In the genomic region with DNA sequence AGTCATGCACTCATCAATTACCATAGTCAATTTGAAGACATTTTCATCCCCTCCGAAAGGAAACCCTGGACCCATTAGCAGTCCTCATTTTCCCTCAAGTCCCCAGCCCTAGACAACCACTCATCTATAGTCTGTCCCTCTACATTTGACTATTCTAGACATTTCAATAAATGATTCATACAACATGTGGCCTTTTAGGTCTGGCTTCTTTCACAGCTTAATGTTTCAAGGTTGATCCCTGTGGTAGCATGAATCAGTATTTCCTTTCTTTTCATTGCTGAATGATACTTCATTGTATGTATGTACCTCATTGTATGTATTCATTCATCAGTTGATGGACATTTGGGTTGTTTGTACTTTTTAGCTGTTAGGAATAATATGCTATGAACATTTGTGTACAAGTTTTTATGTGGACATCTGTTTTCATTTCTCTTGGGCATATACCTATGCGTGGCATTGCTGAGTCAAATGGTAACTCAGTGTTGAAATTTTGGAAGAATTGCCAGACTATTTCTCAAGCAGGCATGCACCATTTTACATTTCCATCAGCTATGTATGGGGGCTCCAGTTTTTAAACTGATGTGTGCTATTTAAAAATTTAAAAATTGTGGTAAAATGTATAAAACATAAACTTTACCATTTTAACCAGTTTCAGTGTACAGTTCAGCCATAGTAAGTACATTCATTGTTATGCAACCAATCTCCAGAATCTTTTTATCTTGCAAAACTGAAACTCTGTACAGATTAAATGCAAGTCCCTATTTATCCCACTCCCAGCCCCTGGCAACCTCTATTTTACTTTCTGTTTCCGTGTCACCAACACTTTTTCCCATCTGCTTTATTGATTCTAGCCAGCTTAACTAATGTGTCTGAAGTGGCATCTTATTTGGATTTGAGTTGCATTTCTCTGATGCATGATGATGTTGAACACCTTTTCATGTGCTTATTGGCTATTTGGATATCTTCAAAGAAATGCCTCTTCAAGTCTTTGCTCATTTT, we compare ENCODE assay signal across 18 cellular contexts. TPM values are rescaled to one million over a fixed set of nuclear protein-coding genes. Genes with fewer than 3 reads are reported as not detected.
DNase-seq lines count a peak whose midpoint lies in the region; ATAC-seq and TF ChIP-seq lines count a peak whose summit lies in the region.
"Had no signal": no experiment of that assay in that cellular context is flagged by ENCODE, and none has a peak within 500 bp of the region (broad histone marks: within the 10 kb centered on the region; RNA-seq: fewer than 3 reads in every experiment).

No MANE protein-coding gene starts in this region.

- no peaks in the 10 kb centered on the region for H3K9me3 Mint-ChIP-seq in MCF 10A (ENCODE audit: unreplicated experiment)
- H3K9me3 Mint-ChIP-seq in CD8-positive, alpha-beta T cell = peaks cover 5% of the 10 kb centered on the region

- peak; percentile 21 for DNase-seq in MCF 10A (ENCODE audit: unreplicated experiment)
- DNase-seq in breast epithelium (ENCODE audit: low spot score in 2 of 2) = no peak
- peak; percentile 60 for DNase-seq in SK-MEL-5 (ENCODE audit: low read depth, low spot score)
- no peak for DNase-seq in MM.1S
- no peak for DNase-seq in Karpas-422
- DNase-seq in NCI-H69 (lab: John Stamatoyannopoulos, UW) = no peak
- DNase-seq in CD8-positive, alpha-beta T cell = no peak
- DNase-seq: activated naive CD4-positive, alpha-beta T cell treated with anti-CD3 and anti-CD28 coated beads, Interleukin-2, amount 50 U/mL, for 16 hours; BE2C; MG63; naive B cell; retina; stimulated activated CD4-positive, alpha-beta T cell treated with anti-CD3 and anti-CD28 coated beads, Interleukin-4, amount 100 ng/mL, for 24 hours; stimulated activated naive B cell treated with anti-CD40 and anti-IgM and Interleukin-4, amounts not matched to agents 10 μg/mL and 1 μg/mL and 100 μg/mL, for 72 hours; T-helper 2 cell had no signal

- H3K4me3 Mint-ChIP-seq in MCF 10A (ENCODE audit: unreplicated experiment) = no peak overlapping the region
- no peak overlapping the region for H3K4me3 Mint-ChIP-seq in CD8-positive, alpha-beta T cell
- H3K4me3 Mint-ChIP-seq: dendritic cell treated with granulocyte-macrophage colony-stimulating factor and Interleukin-4, amounts not matched to agents 40 ng/mL and 50 ng/mL, for 4 days; naive B cell; stimulated activated naive B cell treated with anti-CD40 and anti-IgM and Interleukin-4, amounts not matched to agents 10 μg/mL and 1 μg/mL and 100 μg/mL, for 72 hours had no signal

- no peaks in the 10 kb centered on the region for H3K9me3 ChIP-seq in breast epithelium
- H3K9me3 ChIP-seq in MM.1S (replicated peaks; ENCODE audit: insufficient read depth, low read length) = no peaks in the 10 kb centered on the region
- H3K9me3 ChIP-seq in Karpas-422 (ENCODE audit: low read length) = no peaks in the 10 kb centered on the region
- H3K9me3 ChIP-seq in CD8-positive, alpha-beta T cell (ENCODE audit: low read length) = no peaks in the 10 kb centered on the region
- H3K9me3 ChIP-seq: BE2C, MG63 had no signal

- H3K36me3 Mint-ChIP-seq in MCF 10A (ENCODE audit: insufficient read depth, unreplicated experiment) = no peaks in the 10 kb centered on the region
- H3K36me3 Mint-ChIP-seq in CD8-positive, alpha-beta T cell = peaks cover 2% of the 10 kb centered on the region

- BruUV-seq in MCF 10A (replicated peaks; lab: Mats Ljungman, UMichigan) = no TSS peak

- H2AFZ ChIP-seq in MM.1S (ENCODE audit: low read length) (no peak overlapping the region), Karpas-422 (ENCODE audit: low read length) (no peak overlapping the region)

- no peaks in the 10 kb centered on the region for H3K27me3 ChIP-seq in breast epithelium
- no peaks in the 10 kb centered on the region for H3K27me3 ChIP-seq in MM.1S (replicated peaks; ENCODE audit: insufficient read depth, low read length)
- H3K27me3 ChIP-seq in Karpas-422 (ENCODE audit: low read length) = no peaks in the 10 kb centered on the region
- H3K27me3 ChIP-seq in CD8-positive, alpha-beta T cell (ENCODE audit: insufficient read depth, low read length) = no peaks in the 10 kb centered on the region
- H3K27me3 ChIP-seq: BE2C, MG63 had no signal

- H4K20me1 ChIP-seq in MM.1S (ENCODE audit: insufficient read depth, low read length) (no peaks in the 10 kb centered on the region), Karpas-422 (ENCODE audit: insufficient read depth, low read depth, low read length) (no peaks in the 10 kb centered on the region)

- no peaks in the 10 kb centered on the region for H3F3A ChIP-seq in MM.1S (ENCODE audit: insufficient read depth, low read length)

- H3K79me2 ChIP-seq in MM.1S (ENCODE audit: low read length) (no peaks in the 10 kb centered on the region), Karpas-422 (ENCODE audit: low read length) (no peaks in the 10 kb centered on the region)

- no peak for TF ChIP-seq POLR2A in breast epithelium (IDR thresholded peaks at IDR 0.05)

- H3K4me3 ChIP-seq in breast epithelium (no peak overlapping the region), MM.1S (ENCODE audit: low read length) (no peak overlapping the region), Karpas-422 (ENCODE audit: low read length) (no peak overlapping the region)
- no peak overlapping the region for H3K4me3 ChIP-seq in CD8-positive, alpha-beta T cell (ENCODE audit: low read depth, low read length)
- H3K4me3 ChIP-seq: MG63 had no signal

- intact Hi-C loops in MCF 10A (cut with micrococcal nuclease) = no loop called here
- intact Hi-C loops in breast epithelium (cut with DNase I; ENCODE audit: low total_unique reads) = no loop called here
- intact Hi-C loops in CD8-positive, alpha-beta T cell (cut with DNase I, micrococcal nuclease) = no loop called here

- POLR2A ChIA-PET in MCF 10A (lab: Yijun Ruan, JAX) = interaction anchor here (0.7 to 1.1 kb wide), 3 partner anchors 16 to 26 kb away, joined by 3 read pairs; no protein-coding TSS in a partner anchor
- POLR2A ChIA-PET in CD8-positive, alpha-beta T cell (lab: Charles Lee) = interaction anchor here (1.1 to 1.8 kb wide), 2 partner anchors 15 to 19 kb away, joined by 3 to 5 read pairs; a partner anchor contains a TSS

- no peaks in the 10 kb centered on the region for H3K27me3 Mint-ChIP-seq in MCF 10A (ENCODE audit: insufficient read depth, unreplicated experiment)
- H3K27me3 Mint-ChIP-seq in CD8-positive, alpha-beta T cell (ENCODE audit: low read depth) = no peaks in the 10 kb centered on the region
- H3K27me3 Mint-ChIP-seq: dendritic cell treated with granulocyte-macrophage colony-stimulating factor and Interleukin-4, amounts not matched to agents 40 ng/mL and 50 ng/mL, for 4 days; naive B cell; stimulated activated naive B cell treated with anti-CD40 and anti-IgM and Interleukin-4, amounts not matched to agents 10 μg/mL and 1 μg/mL and 100 μg/mL, for 72 hours had no signal

- CTCF ChIA-PET in MCF 10A (lab: Yijun Ruan, JAX) = interaction anchor here (0.6 to 0.9 kb wide), 3 partner anchors 15 to 1400 kb away, joined by 3 to 5 read pairs (median 3); no protein-coding TSS in a partner anchor
- CTCF ChIA-PET in CD8-positive, alpha-beta T cell (lab: Charles Lee) = interaction anchor here (0.8 to 1.4 kb wide), 3 partner anchors 8 to 126 kb away, joined by 3 read pairs; no protein-coding TSS in a partner anchor

- no peaks in the 10 kb centered on the region for H3K36me3 ChIP-seq in breast epithelium
- H3K36me3 ChIP-seq in MM.1S (replicated peaks; ENCODE audit: insufficient read depth, low read length) = no peaks in the 10 kb centered on the region
- no peaks in the 10 kb centered on the region for H3K36me3 ChIP-seq in Karpas-422 (ENCODE audit: insufficient read depth, low read length)
- no peaks in the 10 kb centered on the region for H3K36me3 ChIP-seq in CD8-positive, alpha-beta T cell (ENCODE audit: insufficient read depth, low read length)
- H3K36me3 ChIP-seq: BE2C, MG63 had no signal

- H3K4me2 ChIP-seq in MM.1S (ENCODE audit: low read depth, low read length) (no peak overlapping the region), Karpas-422 (ENCODE audit: low read depth, low read length, poor library complexity, severe bottlenecking) (no peak overlapping the region)

- peaks cover 11% of the 10 kb centered on the region for H3K4me1 Mint-ChIP-seq in MCF 10A (ENCODE audit: insufficient read depth, unreplicated experiment)
- peaks cover 23% of the 10 kb centered on the region for H3K4me1 Mint-ChIP-seq in CD8-positive, alpha-beta T cell (ENCODE audit: low read depth)

- no peak overlapping the region for H3K27ac Mint-ChIP-seq in MCF 10A (ENCODE audit: low read depth, unreplicated experiment)
- H3K27ac Mint-ChIP-seq in CD8-positive, alpha-beta T cell = no peak overlapping the region
- H3K27ac Mint-ChIP-seq: dendritic cell treated with granulocyte-macrophage colony-stimulating factor and Interleukin-4, amounts not matched to agents 40 ng/mL and 50 ng/mL, for 4 days; stimulated activated naive B cell treated with anti-CD40 and anti-IgM and Interleukin-4, amounts not matched to agents 10 μg/mL and 1 μg/mL and 100 μg/mL, for 72 hours had no signal

- TF ChIP-seq CTCF in MCF 10A (IDR thresholded peaks at IDR 0.05; ENCODE audit: unreplicated experiment) (no peak), breast epithelium (IDR thresholded peaks at IDR 0.05) (no peak), MM.1S (IDR thresholded peaks at IDR 0.05; ENCODE audit: low read length) (no peak)
- no peak for TF ChIP-seq CTCF in CD8-positive, alpha-beta T cell (IDR thresholded peaks at IDR 0.05)

- ATAC-seq in esophagus mucosa = peak; percentile 22
- no peak for ATAC-seq in CD8-positive, alpha-beta T cell
- ATAC-seq: Panc1; stimulated activated naive B cell treated with anti-CD40 and anti-IgM and Interleukin-4, amounts not matched to agents 10 μg/mL and 1 μg/mL and 100 μg/mL, for 72 hours had no signal

- in situ Hi-C loops in SK-MEL-5 (cut with HindIII; ENCODE audit: low pct_unique_long_range_greater_than_20kb, low sequenced_read_pairs) = no loop called here

- H3K9me2 ChIP-seq in MM.1S (replicated peaks; ENCODE audit: insufficient read depth, low read length) (no peaks in the 10 kb centered on the region), Karpas-422 (replicated peaks; ENCODE audit: insufficient read depth, low read length) (no peaks in the 10 kb centered on the region)

- H3K27ac ChIP-seq in breast epithelium = no peak overlapping the region
- H3K27ac ChIP-seq in MM.1S (ENCODE audit: low read length) = no peak overlapping the region
- no peak overlapping the region for H3K27ac ChIP-seq in Karpas-422 (ENCODE audit: low read length)
- H3K27ac ChIP-seq in CD8-positive, alpha-beta T cell (ENCODE audit: low read depth, low read length) = no peak overlapping the region

- no peak overlapping the region for H3K9ac ChIP-seq in MM.1S (ENCODE audit: low read length)
- H3K9ac ChIP-seq in Karpas-422 (ENCODE audit: low read length) = no peak overlapping the region

- no peaks in the 10 kb centered on the region for H3K4me1 ChIP-seq in breast epithelium
- no peaks in the 10 kb centered on the region for H3K4me1 ChIP-seq in MM.1S (ENCODE audit: low read length)
- H3K4me1 ChIP-seq in Karpas-422 (ENCODE audit: low read length) = no peaks in the 10 kb centered on the region
- H3K4me1 ChIP-seq in CD8-positive, alpha-beta T cell (ENCODE audit: insufficient read depth, low read length) = no peaks in the 10 kb centered on the region
- H3K4me1 ChIP-seq: BE2C had no signal

RNA-seq across cellular contexts. Expression of a gene that starts 18.6 kb away (rescaled TPM):
- total RNA-seq in MCF 10A (2022) (2.2 TPM in 2 replicates), breast epithelium (10 to 100 TPM in 2 of 3 donors, 1 to 10 TPM in 1; 6.6 to 84.7 (median 58.7) TPM), esophagus mucosa (2.2 TPM)
- total RNA-seq in SK-MEL-5 (2014; rRNA removed; shearing (Covaris generic)) = 21.6 and 22.1 TPM in 2 replicates
- 14.1 and 31.5 TPM in 2 replicates for polyA plus RNA-seq in SK-MEL-5 (2015; cell fraction: cytosol; rRNA removed)
- 90.8 and 105 TPM in 2 replicates for polyA plus RNA-seq in SK-MEL-5 (2015; cell fraction: nucleus; rRNA removed)
- total RNA-seq in Karpas-422 (2014; rRNA removed; shearing (Covaris generic); ENCODE audit: low replicate concordance) = 1.7 and 2.1 TPM in 2 replicates
- 100 to 1,000 TPM; 102 to 106 TPM for total RNA-seq in CD8-positive, alpha-beta T cell

Comparison
In these comparisons a context has a peak if more than half of its experiments do, and no peak if none do; other contexts are left out.
1. DNase-seq: peak in MCF 10A (single experiment) and SK-MEL-5 (single experiment); none in breast epithelium (0 of 2), MM.1S (single experiment), Karpas-422 (single experiment), NCI-H69 (single experiment) and CD8-positive, alpha-beta T cell (0 of 7).